Comparison of ENCODE assay signal across 8 cellular contexts in genomic region chr15:23648920-23649515, GRCh38. TPM values are rescaled to one million over a fixed set of nuclear protein-coding genes. Genes with fewer than 3 reads are reported as not detected.
DNase-seq lines count a peak whose midpoint lies in the region; ATAC-seq, FAIRE-seq and TF ChIP-seq lines count a peak whose summit lies in the region.

No MANE protein-coding gene starts in this region.

- TF ChIP-seq CTCF in GM12872 (IDR thresholded peaks at IDR 0.05; ENCODE audit: insufficient read depth, low read depth, low read length) (peak; percentile 38; the same call in 2 of the 3 replicates), right atrium auricular region (IDR thresholded peaks at IDR 0.05) (peak; percentile 23 to 65), stomach (IDR thresholded peaks at IDR 0.05) (peak in 3 of 7 experiments; percentile 35 to 59 (median 46))

- peak; percentile 37 for DNase-seq in ACHN
- no peak for DNase-seq in right atrium auricular region (ENCODE audit: low spot score)
- DNase-seq in stomach: peak; percentile 48
- DNase-seq in RCC 7860 (ENCODE audit: low spot score): no peak
- no peak for DNase-seq in NK-92 (lab: John Stamatoyannopoulos, UW; ENCODE audit: unreplicated experiment)
- DNase-seq in activated effector memory CD4-positive, alpha-beta T cell treated with Interleukin-2 at 50 U/mL for 16 hours: no peak

- H3K27me3 ChIP-seq in right atrium auricular region: peaks cover 0 to 3% of the 10 kb centered on the region in 2 donors
- peaks cover 0 to 54% (median 10%) of the 10 kb centered on the region in 3 donors for H3K27me3 ChIP-seq in stomach

- 11 to 34% (median 22%) methylated on average over 6 of the region's 6 CpGs for WGBS in stomach, 5 donors

- in situ Hi-C loops in ACHN (cut with HindIII; ENCODE audit: low pct_ligation_motif_present, low pct_unique_long_range_greater_than_20kb, low sequenced_read_pairs): loop anchor here (25.0 kb wide), 1 partner anchor 213 kb away; no protein-coding TSS in a partner anchor

- no peak for TF ChIP-seq POLR2A in stomach (IDR thresholded peaks at IDR 0.05)

- TF ChIP-seq EP300 in stomach (IDR thresholded peaks at IDR 0.05): no peak

- no peak overlapping the region for H3K27ac ChIP-seq in right atrium auricular region
- no peak overlapping the region for H3K27ac ChIP-seq in stomach

- intact Hi-C loops in stomach (cut with DNase I; ENCODE audit: low total_unique reads): loop anchor here (10.0 kb wide), 1 partner anchor 226 kb away; no protein-coding TSS in a partner anchor

- ATAC-seq in SK-N-SH treated with all-trans-retinoic acid at 6 μM for 48 hours: peak; percentile 88

- FAIRE-seq in RCC 7860 (lab: Jason Lieb, UNC): no peak

- H3K36me3 ChIP-seq in right atrium auricular region (no peaks in the 10 kb centered on the region), stomach (no peaks in the 10 kb centered on the region)

- H3K4me3 ChIP-seq in right atrium auricular region: no peak overlapping the region
- no peak overlapping the region for H3K4me3 ChIP-seq in stomach

- H3K4me1 ChIP-seq in right atrium auricular region (peaks cover 0 to 11% of the 10 kb centered on the region in 2 donors), stomach (peaks cover 0 to 10% (median 3%) of the 10 kb centered on the region in 4 donors)

- H3K9me3 ChIP-seq in right atrium auricular region (no peaks in the 10 kb centered on the region), stomach (no peaks in the 10 kb centered on the region)

TF ChIP-seq in SK-N-SH treated with all-trans-retinoic acid at 6 μM for 48 hours, 23 proteins besides CTCF, POLR2A, EP300 and RAD21:
- TF ChIP-seq, protein P1, sequence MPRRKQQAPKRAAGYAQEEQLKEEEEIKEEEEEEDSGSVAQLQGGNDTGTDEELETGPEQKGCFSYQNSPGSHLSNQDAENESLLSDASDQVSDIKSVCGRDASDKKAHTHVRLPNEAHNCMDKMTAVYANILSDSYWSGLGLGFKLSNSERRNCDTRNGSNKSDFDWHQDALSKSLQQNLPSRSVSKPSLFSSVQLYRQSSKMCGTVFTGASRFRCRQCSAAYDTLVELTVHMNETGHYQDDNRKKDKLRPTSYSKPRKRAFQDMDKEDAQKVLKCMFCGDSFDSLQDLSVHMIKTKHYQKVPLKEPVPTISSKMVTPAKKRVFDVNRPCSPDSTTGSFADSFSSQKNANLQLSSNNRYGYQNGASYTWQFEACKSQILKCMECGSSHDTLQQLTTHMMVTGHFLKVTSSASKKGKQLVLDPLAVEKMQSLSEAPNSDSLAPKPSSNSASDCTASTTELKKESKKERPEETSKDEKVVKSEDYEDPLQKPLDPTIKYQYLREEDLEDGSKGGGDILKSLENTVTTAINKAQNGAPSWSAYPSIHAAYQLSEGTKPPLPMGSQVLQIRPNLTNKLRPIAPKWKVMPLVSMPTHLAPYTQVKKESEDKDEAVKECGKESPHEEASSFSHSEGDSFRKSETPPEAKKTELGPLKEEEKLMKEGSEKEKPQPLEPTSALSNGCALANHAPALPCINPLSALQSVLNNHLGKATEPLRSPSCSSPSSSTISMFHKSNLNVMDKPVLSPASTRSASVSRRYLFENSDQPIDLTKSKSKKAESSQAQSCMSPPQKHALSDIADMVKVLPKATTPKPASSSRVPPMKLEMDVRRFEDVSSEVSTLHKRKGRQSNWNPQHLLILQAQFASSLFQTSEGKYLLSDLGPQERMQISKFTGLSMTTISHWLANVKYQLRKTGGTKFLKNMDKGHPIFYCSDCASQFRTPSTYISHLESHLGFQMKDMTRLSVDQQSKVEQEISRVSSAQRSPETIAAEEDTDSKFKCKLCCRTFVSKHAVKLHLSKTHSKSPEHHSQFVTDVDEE (CRISPR knock-in tag; IDR thresholded peaks at IDR 0.05): no peak
- no peak for TF ChIP-seq ZFP3 (CRISPR knock-in tag; IDR thresholded peaks at IDR 0.05)
- TF ChIP-seq ZNF8 (CRISPR knock-in tag; IDR thresholded peaks at IDR 0.05): no peak
- TF ChIP-seq BACH2 (CRISPR knock-in tag; IDR thresholded peaks at IDR 0.05; ENCODE audit: borderline replicate concordance): no peak
- TF ChIP-seq TCF4 (CRISPR knock-in tag; IDR thresholded peaks at IDR 0.05; ENCODE audit: borderline replicate concordance): no peak
- TF ChIP-seq SNAI2 (CRISPR knock-in tag; IDR thresholded peaks at IDR 0.05): no peak
- TF ChIP-seq, protein P2, sequence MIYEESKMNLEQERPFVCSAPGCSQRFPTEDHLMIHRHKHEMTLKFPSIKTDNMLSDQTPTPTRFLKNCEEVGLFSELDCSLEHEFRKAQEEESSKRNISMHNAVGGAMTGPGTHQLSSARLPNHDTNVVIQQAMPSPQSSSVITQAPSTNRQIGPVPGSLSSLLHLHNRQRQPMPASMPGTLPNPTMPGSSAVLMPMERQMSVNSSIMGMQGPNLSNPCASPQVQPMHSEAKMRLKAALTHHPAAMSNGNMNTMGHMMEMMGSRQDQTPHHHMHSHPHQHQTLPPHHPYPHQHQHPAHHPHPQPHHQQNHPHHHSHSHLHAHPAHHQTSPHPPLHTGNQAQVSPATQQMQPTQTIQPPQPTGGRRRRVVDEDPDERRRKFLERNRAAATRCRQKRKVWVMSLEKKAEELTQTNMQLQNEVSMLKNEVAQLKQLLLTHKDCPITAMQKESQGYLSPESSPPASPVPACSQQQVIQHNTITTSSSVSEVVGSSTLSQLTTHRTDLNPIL (CRISPR knock-in tag; IDR thresholded peaks at IDR 0.05; ENCODE audit: low read depth): no peak
- TF ChIP-seq GLIS3 (CRISPR knock-in tag; IDR thresholded peaks at IDR 0.05): no peak
- TF ChIP-seq ZNF70 (CRISPR knock-in tag; IDR thresholded peaks at IDR 0.05): no peak
- no peak for TF ChIP-seq CSDC2 (CRISPR knock-in tag; IDR thresholded peaks at IDR 0.05)
- TF ChIP-seq POU6F1 (CRISPR knock-in tag; IDR thresholded peaks at IDR 0.05; ENCODE audit: borderline replicate concordance, low read depth): no peak
- TF ChIP-seq, protein P3, sequence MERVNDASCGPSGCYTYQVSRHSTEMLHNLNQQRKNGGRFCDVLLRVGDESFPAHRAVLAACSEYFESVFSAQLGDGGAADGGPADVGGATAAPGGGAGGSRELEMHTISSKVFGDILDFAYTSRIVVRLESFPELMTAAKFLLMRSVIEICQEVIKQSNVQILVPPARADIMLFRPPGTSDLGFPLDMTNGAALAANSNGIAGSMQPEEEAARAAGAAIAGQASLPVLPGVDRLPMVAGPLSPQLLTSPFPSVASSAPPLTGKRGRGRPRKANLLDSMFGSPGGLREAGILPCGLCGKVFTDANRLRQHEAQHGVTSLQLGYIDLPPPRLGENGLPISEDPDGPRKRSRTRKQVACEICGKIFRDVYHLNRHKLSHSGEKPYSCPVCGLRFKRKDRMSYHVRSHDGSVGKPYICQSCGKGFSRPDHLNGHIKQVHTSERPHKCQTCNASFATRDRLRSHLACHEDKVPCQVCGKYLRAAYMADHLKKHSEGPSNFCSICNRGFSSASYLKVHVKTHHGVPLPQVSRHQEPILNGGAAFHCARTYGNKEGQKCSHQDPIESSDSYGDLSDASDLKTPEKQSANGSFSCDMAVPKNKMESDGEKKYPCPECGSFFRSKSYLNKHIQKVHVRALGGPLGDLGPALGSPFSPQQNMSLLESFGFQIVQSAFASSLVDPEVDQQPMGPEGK (CRISPR knock-in tag; IDR thresholded peaks at IDR 0.05; ENCODE audit: borderline replicate concordance): no peak
- TF ChIP-seq CSRNP3 (CRISPR knock-in tag; IDR thresholded peaks at IDR 0.05): no peak
- TF ChIP-seq RARB (CRISPR knock-in tag; IDR thresholded peaks at IDR 0.05): no peak

RNA-seq across cellular contexts. Expression of gene MAGEL2, which starts 1.4 kb away (rescaled TPM):
- total RNA-seq in right atrium auricular region (under 1 TPM; 0.15 to 0.16 TPM), stomach (1 to 10 TPM in 2 of 5 donors, not detected in 3; 1.4 to 1.7 TPM)
- under 1 TPM in 2 of 3 donors, not detected in 1; 0.10 to 0.12 TPM for polyA plus RNA-seq in stomach

RNA-seq across cellular contexts. Expression of gene NDN, which starts 38.1 kb away (rescaled TPM):
- total RNA-seq in right atrium auricular region (10 to 100 TPM; 51.6 to 72.2 TPM), stomach (10 to 100 TPM in 4 of 5 donors, 1 to 10 TPM in 1; 7.6 to 38.6 (median 23.8) TPM)
- 10 to 100 TPM; 21.8 to 24.4 (median 23.0) TPM for polyA plus RNA-seq in stomach

Comparison
In these comparisons a context has a peak if more than half of its experiments do, and no peak if none do; other contexts are left out.
1. DNase-seq: peak in ACHN (single experiment) and stomach (single experiment); none in right atrium auricular region (single experiment), RCC 7860 (single experiment), NK-92 (single experiment) and activated effector memory CD4-positive, alpha-beta T cell treated with Interleukin-2 at 50 U/mL for 16 hours (single experiment).